Comparison of ENCODE assay signal across 23 cellular contexts in the genomic region with DNA sequence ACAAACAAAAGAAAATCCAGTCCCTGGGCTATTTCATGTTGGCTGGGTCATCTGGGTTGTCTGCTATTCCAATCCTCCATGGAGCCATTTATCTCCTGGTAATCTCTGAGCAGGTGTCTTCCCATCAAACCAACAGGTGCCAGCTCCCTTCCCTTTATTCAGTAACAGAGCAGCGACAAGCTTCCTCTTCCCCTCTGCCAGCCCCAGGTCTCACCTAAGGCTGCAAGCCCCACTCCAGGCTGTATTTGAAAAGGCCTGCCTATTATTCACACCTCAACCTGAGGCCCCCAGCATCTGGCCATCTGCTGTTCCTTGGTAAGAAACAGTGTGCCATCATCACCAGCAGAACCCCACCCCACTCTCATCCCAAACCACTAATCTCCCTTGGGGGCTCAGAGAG.
A peak's percentile ranks its signal among the peaks of the same experiment; 100 is the strongest.
DNase-seq lines count a peak whose midpoint lies in the region; FAIRE-seq and TF ChIP-seq lines count a peak whose summit lies in the region.
"Had no signal": no experiment of that assay in that cellular context is flagged by ENCODE, and none has a peak within 500 bp of the region (broad histone marks: within the 10 kb centered on the region; RNA-seq: fewer than 3 reads in every experiment).

No MANE protein-coding gene starts in this region.

- H3K27ac ChIP-seq in coronary artery (no peak overlapping the region), breast epithelium (no peak overlapping the region)
- H3K27ac ChIP-seq in effector memory CD4-positive, alpha-beta T cell (ENCODE audit: insufficient read depth, low read length, poor library complexity, severe bottlenecking), result no peak overlapping the region
- H3K27ac ChIP-seq: 22Rv1 had no signal

- intact Hi-C loops in breast epithelium (cut with DNase I; ENCODE audit: low total_unique reads), result no loop called here

- FAIRE-seq in HTR-8/SVneo (lab: Jason Lieb, UNC), result no peak
- FAIRE-seq: D721Med, GM12891, GM18507 had no signal

- no peaks in the 10 kb centered on the region for H3K9me3 ChIP-seq in effector memory CD4-positive, alpha-beta T cell (ENCODE audit: control insufficient read depth, low read length)
- H3K9me3 ChIP-seq in breast epithelium, result peaks cover 0 to 12% of the 10 kb centered on the region in 2 donors
- H3K9me3 ChIP-seq: BE2C had no signal

- H3K27me3 ChIP-seq in effector memory CD4-positive, alpha-beta T cell (replicated peaks; ENCODE audit: control insufficient read depth, insufficient read depth, low read length, poor library complexity, severe bottlenecking), result no peaks in the 10 kb centered on the region
- no peaks in the 10 kb centered on the region for H3K27me3 ChIP-seq in breast epithelium
- H3K27me3 ChIP-seq: BE2C had no signal

- H3K4me1 ChIP-seq in effector memory CD4-positive, alpha-beta T cell (ENCODE audit: control insufficient read depth, insufficient read depth, low read length, poor library complexity, severe bottlenecking), result no peaks in the 10 kb centered on the region
- no peaks in the 10 kb centered on the region for H3K4me1 ChIP-seq in breast epithelium

- DNase-seq in DMS153 (lab: John Stamatoyannopoulos, UW) (peak; percentile 16), DMS153 treated with DMSO at 0.1 percent for 48 hours (lab: John Stamatoyannopoulos, UW; ENCODE audit: unreplicated experiment) (no peak), COLO668 (lab: John Stamatoyannopoulos, UW; ENCODE audit: unreplicated experiment) (peak; percentile 76), NCI-H2171 (lab: John Stamatoyannopoulos, UW) (peak; percentile 45), coronary artery (ENCODE audit: low spot score) (peak; percentile 21), breast epithelium (ENCODE audit: low spot score in 2 of 2) (no peak), HTR-8/SVneo (ENCODE audit: insufficient read length, low spot score) (no peak)
- no peak for DNase-seq in effector memory CD4-positive, alpha-beta T cell
- DNase-seq: BE2C; CD4-positive, alpha-beta T cell; GF-D8; GOT3; HFFc6; NCI-H1048; NCI-H187; NCI-H446; OCI-M1; RPMI8226; SIG-M5 had no signal

- no peak for TF ChIP-seq CTCF in coronary artery (IDR thresholded peaks at IDR 0.05)
- no peak for TF ChIP-seq CTCF in breast epithelium (IDR thresholded peaks at IDR 0.05)

- TF ChIP-seq POLR2A in breast epithelium (IDR thresholded peaks at IDR 0.05), result no peak

- no peaks in the 10 kb centered on the region for H3K36me3 ChIP-seq in effector memory CD4-positive, alpha-beta T cell (ENCODE audit: control insufficient read depth, insufficient read depth, low read length)
- H3K36me3 ChIP-seq in breast epithelium, result no peaks in the 10 kb centered on the region
- H3K36me3 ChIP-seq: BE2C had no signal

- H3K4me3 ChIP-seq in coronary artery (no peak overlapping the region), breast epithelium (no peak overlapping the region)
- no peak overlapping the region for H3K4me3 ChIP-seq in effector memory CD4-positive, alpha-beta T cell (ENCODE audit: insufficient read depth, low read depth, low read length, poor library complexity, severe bottlenecking)

Comparison
In these comparisons a context has a peak if more than half of its experiments do, and no peak if none do; other contexts are left out.
1. DNase-seq: peak in DMS153 (single experiment), COLO668 (single experiment), NCI-H2171 (single experiment) and coronary artery (single experiment); none in DMS153 treated with DMSO at 0.1 percent for 48 hours (single experiment), effector memory CD4-positive, alpha-beta T cell (0 of 3), breast epithelium (0 of 2) and HTR-8/SVneo (single experiment).